ENCODE assay signal across 10 cellular contexts in genomic region chrX:13007519-13008188, GRCh38. TPM values are rescaled to one million over a fixed set of nuclear protein-coding genes. Genes with fewer than 3 reads are reported as not detected.
DNase-seq lines count a peak whose midpoint lies in the region; ATAC-seq and TF ChIP-seq lines count a peak whose summit lies in the region.
"Had no signal": no experiment of that assay in that cellular context is flagged by ENCODE, and none has a peak within 500 bp of the region (broad histone marks: within the 10 kb centered on the region; RNA-seq: fewer than 3 reads in every experiment).

No MANE protein-coding gene starts in this region.

- WGBS in stomach, 5 donors: 83 to 92% (median 86%) methylated on average over 2 of the region's 2 CpGs

- CTCF ChIA-PET in activated CD8-positive, alpha-beta memory T cell treated with anti-CD3 and anti-CD28 coated beads, Interleukin-2, amount 10 ng/mL, durations not matched to agents 7 days and 5 days (lab: Charles Lee): interaction anchor here (1.3 to 2.3 kb wide), 5 partner anchors 27 to 85 kb away, joined by 3 to 8 read pairs (median 5); no protein-coding TSS in a partner anchor

- peaks cover 66% of the 10 kb centered on the region for H3K4me1 Mint-ChIP-seq in activated CD8-positive, alpha-beta memory T cell treated with anti-CD3 and anti-CD28 coated beads, Interleukin-2, amount 10 ng/mL, durations not matched to agents 7 days and 5 days
- H3K4me1 Mint-ChIP-seq in chondrocyte (ENCODE audit: low read depth): peaks cover 51% of the 10 kb centered on the region

- H3K9me3 ChIP-seq in stomach: no peaks in the 10 kb centered on the region
- H3K9me3 ChIP-seq: adrenal gland had no signal

- no peak for TF ChIP-seq POLR2A in stomach (IDR thresholded peaks at IDR 0.05)

- TF ChIP-seq CTCF in chondrocyte (IDR thresholded peaks at IDR 0.05) (peak; percentile 25), stomach (IDR thresholded peaks at IDR 0.05) (no peak)

- no peaks in the 10 kb centered on the region for H3K9me3 Mint-ChIP-seq in activated CD8-positive, alpha-beta memory T cell treated with anti-CD3 and anti-CD28 coated beads, Interleukin-2, amount 10 ng/mL, durations not matched to agents 7 days and 5 days (ENCODE audit: low read depth)
- H3K9me3 Mint-ChIP-seq in chondrocyte (ENCODE audit: low read depth): no peaks in the 10 kb centered on the region

- H3K36me3 ChIP-seq in stomach: no peaks in the 10 kb centered on the region
- H3K36me3 ChIP-seq: adrenal gland had no signal

- TF ChIP-seq EP300 in stomach (IDR thresholded peaks at IDR 0.05): no peak

- H3K27ac Mint-ChIP-seq in activated CD8-positive, alpha-beta memory T cell treated with anti-CD3 and anti-CD28 coated beads, Interleukin-2, amount 10 ng/mL, durations not matched to agents 7 days and 5 days: peak overlapping the region; percentile 42
- H3K27ac Mint-ChIP-seq in chondrocyte (ENCODE audit: unreplicated experiment): peak overlapping the region; percentile 57

- peak overlapping the region in 4 of 5 donors; percentile 31 to 61 (median 56) for H3K27ac ChIP-seq in stomach
- H3K27ac ChIP-seq: adrenal gland had no signal

- H3K4me1 ChIP-seq in stomach: peaks cover 0 to 48% (median 26%) of the 10 kb centered on the region in 4 donors

- no peak for DNase-seq in activated CD8-positive, alpha-beta memory T cell treated with anti-CD3 and anti-CD28 coated beads, Interleukin-2, amount 10 ng/mL, durations not matched to agents 7 days and 5 days
- no peak for DNase-seq in activated CD8-positive, alpha-beta memory T cell treated with anti-CD3 and anti-CD28 coated beads for 24 hours
- peak; percentile 26 for DNase-seq in NCI-H226
- DNase-seq in chondrocyte (ENCODE audit: low spot score): no peak
- DNase-seq in stomach: no peak
- DNase-seq in SHP77 treated with DMSO at 0.1 percent for 48 hours (lab: John Stamatoyannopoulos, UW): no peak
- DNase-seq in mesenteric fat pad (ENCODE audit: low spot score): no peak
- DNase-seq: adrenal gland, C1 segment of cervical spinal cord had no signal

- no peak overlapping the region for H3K4me3 Mint-ChIP-seq in activated CD8-positive, alpha-beta memory T cell treated with anti-CD3 and anti-CD28 coated beads, Interleukin-2, amount 10 ng/mL, durations not matched to agents 7 days and 5 days
- H3K4me3 Mint-ChIP-seq in chondrocyte (ENCODE audit: unreplicated experiment): no peak overlapping the region

- no peaks in the 10 kb centered on the region for H3K36me3 Mint-ChIP-seq in activated CD8-positive, alpha-beta memory T cell treated with anti-CD3 and anti-CD28 coated beads, Interleukin-2, amount 10 ng/mL, durations not matched to agents 7 days and 5 days
- H3K36me3 Mint-ChIP-seq in chondrocyte (ENCODE audit: low read depth): no peaks in the 10 kb centered on the region

- no peak for ATAC-seq in activated CD8-positive, alpha-beta memory T cell treated with anti-CD3 and anti-CD28 coated beads, Interleukin-2, amount 10 ng/mL, durations not matched to agents 7 days and 5 days
- no peak for ATAC-seq in GM21723 (IDR thresholded peaks at IDR 0.05; ENCODE audit: unreplicated experiment)

- H3K27me3 ChIP-seq in stomach: no peaks in the 10 kb centered on the region
- H3K27me3 ChIP-seq: adrenal gland had no signal

- intact Hi-C loops in stomach (cut with DNase I; ENCODE audit: low total_unique reads): no loop called here

- H3K4me3 ChIP-seq in stomach: no peak overlapping the region
- H3K4me3 ChIP-seq: adrenal gland had no signal

- no peaks in the 10 kb centered on the region for H3K27me3 Mint-ChIP-seq in activated CD8-positive, alpha-beta memory T cell treated with anti-CD3 and anti-CD28 coated beads, Interleukin-2, amount 10 ng/mL, durations not matched to agents 7 days and 5 days
- H3K27me3 Mint-ChIP-seq in chondrocyte (ENCODE audit: low read depth): no peaks in the 10 kb centered on the region

RNA-seq across cellular contexts. Expression of gene TMSB4X, which starts 32.7 kb away (rescaled TPM):
- total RNA-seq in activated CD8-positive, alpha-beta memory T cell treated with anti-CD3 and anti-CD28 coated beads, Interleukin-2, amount 10 ng/mL, durations not matched to agents 7 days and 5 days: 1,000 to 10,000 TPM; 6,072 to 7,639 TPM
- total RNA-seq in chondrocyte (1,769 to 3,180 TPM (median 3,093 TPM) in 3 replicates), stomach (1,000 to 10,000 TPM; 1,734 to 4,964 (median 2,895) TPM), mesenteric fat pad (3,940 TPM)
- over 10,000 TPM in 2 of 3 donors, 1,000 to 10,000 TPM in 1; 4,831 to 14,609 (median 13,196) TPM for polyA plus RNA-seq in stomach

RNA-seq across cellular contexts. Expression of gene FAM9C, which starts 36.8 kb away (rescaled TPM):
- not detected for total RNA-seq in activated CD8-positive, alpha-beta memory T cell treated with anti-CD3 and anti-CD28 coated beads, Interleukin-2, amount 10 ng/mL, durations not matched to agents 7 days and 5 days
- total RNA-seq in chondrocyte: not detected in 3 replicates
- under 1 TPM in 1 of 5 donors, not detected in 4; 0.18 TPM for total RNA-seq in stomach
- under 1 TPM in 1 of 3 donors, not detected in 2; 0.31 TPM for polyA plus RNA-seq in stomach
- total RNA-seq in mesenteric fat pad: not detected
